In the genomic region with DNA sequence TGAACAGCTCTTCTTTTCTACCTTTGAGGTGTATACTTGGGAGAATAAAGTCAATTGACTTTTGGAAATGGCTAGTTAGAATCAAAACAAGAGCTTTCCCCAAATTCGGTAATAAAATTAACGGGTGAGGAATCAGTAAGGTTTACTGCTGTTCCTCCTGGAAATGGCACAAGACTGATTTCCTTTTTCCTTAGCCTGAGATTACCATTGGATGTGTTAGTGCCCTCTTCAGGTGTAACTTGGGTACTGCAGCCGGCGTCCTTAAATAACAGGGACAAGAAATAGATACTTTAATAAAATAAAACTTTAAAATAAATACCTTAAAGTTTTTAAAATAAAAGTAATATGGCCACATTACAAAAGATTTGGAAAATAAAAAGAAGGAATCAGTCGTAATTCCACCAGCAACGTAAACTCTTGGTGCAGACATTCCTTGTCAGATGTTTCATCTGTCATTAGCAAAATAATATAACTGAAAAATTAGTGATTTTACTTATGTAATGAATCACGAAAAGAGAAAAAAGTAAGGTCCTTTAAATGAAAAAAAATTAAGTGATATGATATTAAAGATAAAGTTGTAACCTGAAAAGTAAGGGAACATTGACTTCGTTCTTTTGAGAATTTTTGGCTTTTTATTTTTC, we compare ENCODE assay signal across 8 cellular contexts. TPM values are rescaled to one million over a fixed set of nuclear protein-coding genes. Genes with fewer than 3 reads are reported as not detected.
DNase-seq lines count a peak whose midpoint lies in the region; ATAC-seq and TF ChIP-seq lines count a peak whose summit lies in the region.

No MANE protein-coding gene starts in this region.

- CTCF ChIA-PET in AG04449 (lab: Yijun Ruan, JAX), result interaction anchor here (0.6 to 6.3 kb wide), 38 partner anchors 9 to 263 kb away, joined by 3 to 53 read pairs (median 5); a partner anchor contains a TSS

- no peak for ATAC-seq in GM19324 (IDR thresholded peaks at IDR 0.05; ENCODE audit: low FRiP score, unreplicated experiment)

- TF ChIP-seq CTCF in AG04449 (IDR thresholded peaks at IDR 0.05; ENCODE audit: insufficient read depth, low read length, missing control alignments) (peak; percentile 70), GM20000 (IDR thresholded peaks at IDR 0.05; ENCODE audit: extremely low read depth, missing control alignments) (peak; percentile 73)

- POLR2A ChIA-PET in AG04449 (lab: Yijun Ruan, JAX), result no interaction called here

- DNase-seq in AG04449 (ENCODE audit: low read depth, low spot score) (no peak), GM20000 (ENCODE audit: low spot score) (peak; percentile 51), NCI-H226 (peak; percentile 43), dedifferentiated amniotic fluid mesenchymal stem cell (ENCODE audit: extremely low spot score) (peak; percentile 87), lung microvascular endothelial cell (ENCODE audit: low read depth in 2 of 2) (peak; percentile 86 to 87)
- peak; percentile 76 for DNase-seq in activated CD4-positive, alpha-beta T cell treated with anti-CD3 and anti-CD28 coated beads for 48 hours
- peak; percentile 39 for DNase-seq in stimulated activated CD8-positive, alpha-beta memory T cell treated with anti-CD3 and anti-CD28 coated beads, Interleukin-15, amount 100 ng/mL, for 24 hours (ENCODE audit: low read depth)

- no peak overlapping the region for H3K4me3 ChIP-seq in AG04449 (ENCODE audit: low read depth, low read length)

RNA-seq across cellular contexts. Expression of a gene that starts 29.7 kb away (rescaled TPM):
- total RNA-seq in lung microvascular endothelial cell, result 9.1 and 9.6 TPM in 2 replicates

RNA-seq across cellular contexts. Expression of a gene that starts 57.5 kb away (rescaled TPM):
- total RNA-seq in lung microvascular endothelial cell, result 42.7 and 49.8 TPM in 2 replicates
